ENCODE assay signal across 16 cellular contexts in genomic region chr1:178486100-178487069, GRCh38. TPM values are rescaled to one million over a fixed set of nuclear protein-coding genes. Genes with fewer than 3 reads are reported as not detected.
DNase-seq lines count a peak whose midpoint lies in the region; ATAC-seq and TF ChIP-seq lines count a peak whose summit lies in the region.
"Had no signal": no experiment of that assay in that cellular context is flagged by ENCODE, and none has a peak within 500 bp of the region (broad histone marks: within the 10 kb centered on the region; RNA-seq: fewer than 3 reads in every experiment).

No MANE protein-coding gene starts in this region.

- H3K4me1 ChIP-seq in colonic mucosa = no peaks in the 10 kb centered on the region
- H3K4me1 ChIP-seq: uterus had no signal

- in situ Hi-C loops in GM13976 (cut with MboI; ENCODE audit: low sequenced_read_pairs, unreplicated experiment) = no loop called here
- in situ Hi-C loops in ACHN (cut with HindIII; ENCODE audit: low pct_ligation_motif_present, low pct_unique_long_range_greater_than_20kb, low sequenced_read_pairs) = no loop called here

- DNase-seq in GM13976 (ENCODE audit: low spot score) (peak; percentile 22), colonic mucosa (no peak), left colon (peak in 1 of 2 donors; percentile 11), ACHN (no peak)
- DNase-seq: activated CD4-positive, alpha-beta T cell treated with anti-CD3 and anti-CD28 coated beads for 48 hours; activated gamma-delta T cell; foreskin fibroblast; KG1; NCI-H187 treated with DMSO at 0.1 percent for 48 hours; SW 1271; uterus had no signal

- H3K4me3 ChIP-seq in colonic mucosa (peak overlapping the region; percentile 35), skin epidermis (peak overlapping the region in 5 of 7 experiments; percentile 12 to 20 (median 12))
- H3K4me3 ChIP-seq: uterus had no signal

- H3K27ac ChIP-seq in colonic mucosa = no peak overlapping the region
- peak overlapping the region in 2 of 21 experiments; percentile 2 to 11 for H3K27ac ChIP-seq in skin epidermis
- H3K27ac ChIP-seq: uterus had no signal

- H3K36me3 ChIP-seq in colonic mucosa = no peaks in the 10 kb centered on the region
- H3K36me3 ChIP-seq: uterus had no signal

- H3K27me3 ChIP-seq in colonic mucosa = no peaks in the 10 kb centered on the region
- H3K27me3 ChIP-seq: uterus had no signal

- H3K9me3 ChIP-seq in colonic mucosa = no peaks in the 10 kb centered on the region
- H3K9me3 ChIP-seq: uterus had no signal

- intact Hi-C loops in colonic mucosa (cut with DNase I) = no loop called here
- intact Hi-C loops in left colon (cut with DNase I, micrococcal nuclease) = no loop called here

- H3K9ac ChIP-seq in colonic mucosa (ENCODE audit: low read depth in 2 of 2, low read length in 2 of 2) = no peak overlapping the region

- TF ChIP-seq CTCF in GM13976 (IDR thresholded peaks at IDR 0.05; ENCODE audit: borderline replicate concordance, control extremely low read depth, extremely low read depth, insufficient read depth, missing control alignments) (no peak), colonic mucosa (IDR thresholded peaks at IDR 0.05) (no peak)

- ATAC-seq in left colon (peak; percentile 56), HG02970 (IDR thresholded peaks at IDR 0.05; ENCODE audit: low FRiP score, unreplicated experiment) (no peak), HG03520 (IDR thresholded peaks at IDR 0.05; ENCODE audit: unreplicated experiment) (no peak), HG03439 (IDR thresholded peaks at IDR 0.05; ENCODE audit: unreplicated experiment) (no peak)

RNA-seq across cellular contexts. Expression of gene CLEC20A, which starts 10.4 kb away (rescaled TPM):
- total RNA-seq in colonic mucosa (not detected), left colon (not detected)
- total RNA-seq: uterus had no signal

RNA-seq across cellular contexts. Expression of gene TEX35, which starts 26.5 kb away (rescaled TPM):
- total RNA-seq in colonic mucosa = not detected
- total RNA-seq in left colon = not detected
- total RNA-seq: liver, uterus had no signal
